27 cellular contexts compared by ENCODE assay signal in genomic region chr6:77834591-77834996, GRCh38.
"Had no signal": no experiment of that assay in that cellular context is flagged by ENCODE, and none has a peak within 500 bp of the region (broad histone marks: within the 10 kb centered on the region; RNA-seq: fewer than 3 reads in every experiment).

No MANE protein-coding gene starts in this region.

- H3K27me3 ChIP-seq: breast epithelium, MG63, Peyer's patch had no signal

- H3K4me1 ChIP-seq: breast epithelium had no signal

- H3K36me3 Mint-ChIP-seq: activated naive CD4-positive, alpha-beta T cell treated with anti-CD3 and anti-CD28 coated beads, Interleukin-2, amount 50 U/mL, for 24 hours; WTC11 had no signal

- H3K4me3 ChIP-seq: breast epithelium, MG63, Peyer's patch had no signal

- H3K4me3 Mint-ChIP-seq: activated CD8-positive, alpha-beta T cell treated with anti-CD3 and anti-CD28 coated beads, Interleukin-2, amount 10 ng/mL, durations not matched to agents 7 days and 5 days; activated naive CD4-positive, alpha-beta T cell treated with anti-CD3 and anti-CD28 coated beads, Interleukin-2, amount 50 U/mL, for 24 hours; T-helper 17 cell; WTC11 had no signal

- H3K27me3 Mint-ChIP-seq: activated naive CD4-positive, alpha-beta T cell treated with anti-CD3 and anti-CD28 coated beads, Interleukin-2, amount 50 U/mL, for 24 hours; T-helper 17 cell had no signal

- H3K27ac ChIP-seq: breast epithelium, KMS-11, Peyer's patch had no signal

- DNase-seq: activated CD4-positive, alpha-beta T cell treated with anti-CD3 and anti-CD28 coated beads for 48 hours; activated CD4-positive, alpha-beta T cell treated with anti-CD3 and anti-CD28 coated beads, Interleukin-2, amount 50 U/mL, for 4 hours; activated CD4-positive, CD25-positive, alpha-beta regulatory T cell treated with anti-CD3 and anti-CD28 coated beads, Interleukin-2, amount 50 U/mL, for 72 hours; activated CD8-positive, alpha-beta memory T cell treated with anti-CD3 and anti-CD28 coated beads, Interleukin-2, amount 50 U/mL, for 48 hours; activated CD8-positive, alpha-beta T cell treated with anti-CD3 and anti-CD28 coated beads, Interleukin-2, amount 10 ng/mL, durations not matched to agents 7 days and 5 days; activated naive CD4-positive, alpha-beta T cell; activated T-cell treated with anti-CD3 and anti-CD28 coated beads, Interleukin-2, amount 50 U/mL, for 1 hour; aorta; caudate nucleus; MG63; MV-4-11; NCI-H1092 treated with DMSO at 0.1 percent for 48 hours; NCI-H1417 treated with DMSO at 0.1 percent for 48 hours; NCI-H1694; NCI-H2029; NCI-H2107; NCI-H2171 treated with DMSO at 0.1 percent for 48 hours; NCI-H226; NCI-H526 treated with DMSO at 0.1 percent for 48 hours; Peyer's patch; SHP77; T-helper 17 cell; T-helper 9 cell had no signal

- H3K9me3 ChIP-seq: breast epithelium, MG63, Peyer's patch had no signal

- H3K27ac Mint-ChIP-seq: activated CD8-positive, alpha-beta T cell treated with anti-CD3 and anti-CD28 coated beads, Interleukin-2, amount 10 ng/mL, durations not matched to agents 7 days and 5 days; activated naive CD4-positive, alpha-beta T cell treated with anti-CD3 and anti-CD28 coated beads, Interleukin-2, amount 50 U/mL, for 24 hours; T-helper 17 cell; WTC11 had no signal

- H3K9ac ChIP-seq: KMS-11 had no signal

- H3K36me3 ChIP-seq: breast epithelium, MG63, Peyer's patch had no signal

- H3K4me1 Mint-ChIP-seq: activated naive CD4-positive, alpha-beta T cell treated with anti-CD3 and anti-CD28 coated beads, Interleukin-2, amount 50 U/mL, for 24 hours; T-helper 17 cell had no signal
